In the genomic region with DNA sequence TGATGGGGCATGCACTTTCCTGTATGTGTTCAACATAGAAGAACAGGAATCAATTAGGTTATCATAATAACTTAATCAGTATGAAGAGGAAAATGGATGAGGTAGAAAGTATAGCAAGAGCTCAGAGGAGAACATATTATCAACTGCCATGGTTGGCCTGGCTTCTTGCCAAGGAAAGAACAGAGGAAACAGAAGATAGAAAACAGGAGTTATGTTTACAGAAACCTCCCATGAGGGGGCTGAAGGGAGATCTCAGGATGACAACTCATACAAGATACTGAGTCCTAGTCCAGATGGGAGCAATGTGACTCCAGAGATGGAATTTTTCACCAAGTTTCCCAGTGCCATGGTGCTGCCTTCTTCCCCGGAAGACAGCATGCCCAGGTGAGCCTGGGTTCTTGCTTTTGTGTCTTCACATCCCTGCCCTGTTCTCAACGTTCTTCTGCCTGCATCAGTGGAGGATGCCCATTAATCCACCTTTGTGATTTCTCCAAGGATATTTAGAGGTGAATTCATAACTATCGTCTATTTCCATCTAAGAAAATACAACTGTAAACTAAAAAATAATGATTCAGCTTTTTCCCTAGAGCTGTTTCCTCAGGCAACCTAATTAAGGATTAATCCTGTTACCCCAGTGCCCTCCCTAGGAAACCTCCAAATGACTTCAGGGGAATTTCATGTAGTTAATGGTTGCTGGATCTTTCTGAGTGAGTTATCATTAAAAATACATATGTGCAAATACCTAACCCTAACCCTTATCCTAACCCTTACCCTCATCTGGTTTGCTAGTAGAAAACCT, we compare ENCODE assay signal across 1 cellular context.
TF ChIP-seq lines count a peak whose summit lies in the region.

No MANE protein-coding gene starts in this region.

TF ChIP-seq in HepG2, 621 proteins besides CTCF, POLR2A, EP300 and RAD21:
- TF ChIP-seq, protein P1, sequence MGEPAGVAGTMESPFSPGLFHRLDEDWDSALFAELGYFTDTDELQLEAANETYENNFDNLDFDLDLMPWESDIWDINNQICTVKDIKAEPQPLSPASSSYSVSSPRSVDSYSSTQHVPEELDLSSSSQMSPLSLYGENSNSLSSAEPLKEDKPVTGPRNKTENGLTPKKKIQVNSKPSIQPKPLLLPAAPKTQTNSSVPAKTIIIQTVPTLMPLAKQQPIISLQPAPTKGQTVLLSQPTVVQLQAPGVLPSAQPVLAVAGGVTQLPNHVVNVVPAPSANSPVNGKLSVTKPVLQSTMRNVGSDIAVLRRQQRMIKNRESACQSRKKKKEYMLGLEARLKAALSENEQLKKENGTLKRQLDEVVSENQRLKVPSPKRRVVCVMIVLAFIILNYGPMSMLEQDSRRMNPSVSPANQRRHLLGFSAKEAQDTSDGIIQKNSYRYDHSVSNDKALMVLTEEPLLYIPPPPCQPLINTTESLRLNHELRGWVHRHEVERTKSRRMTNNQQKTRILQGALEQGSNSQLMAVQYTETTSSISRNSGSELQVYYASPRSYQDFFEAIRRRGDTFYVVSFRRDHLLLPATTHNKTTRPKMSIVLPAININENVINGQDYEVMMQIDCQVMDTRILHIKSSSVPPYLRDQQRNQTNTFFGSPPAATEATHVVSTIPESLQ (CRISPR knock-in tag; conservative IDR thresholded peaks at IDR 0.05): no peak
- no peak for TF ChIP-seq ZNF788 (CRISPR knock-in tag; IDR thresholded peaks at IDR 0.05; ENCODE audit: borderline replicate concordance)
- TF ChIP-seq, protein P2, sequence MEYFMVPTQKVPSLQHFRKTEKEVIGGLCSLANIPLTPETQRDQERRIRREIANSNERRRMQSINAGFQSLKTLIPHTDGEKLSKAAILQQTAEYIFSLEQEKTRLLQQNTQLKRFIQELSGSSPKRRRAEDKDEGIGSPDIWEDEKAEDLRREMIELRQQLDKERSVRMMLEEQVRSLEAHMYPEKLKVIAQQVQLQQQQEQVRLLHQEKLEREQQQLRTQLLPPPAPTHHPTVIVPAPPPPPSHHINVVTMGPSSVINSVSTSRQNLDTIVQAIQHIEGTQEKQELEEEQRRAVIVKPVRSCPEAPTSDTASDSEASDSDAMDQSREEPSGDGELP (IDR thresholded peaks at IDR 0.05; ENCODE audit: borderline replicate concordance, low read depth): no peak
- TF ChIP-seq, protein P3, sequence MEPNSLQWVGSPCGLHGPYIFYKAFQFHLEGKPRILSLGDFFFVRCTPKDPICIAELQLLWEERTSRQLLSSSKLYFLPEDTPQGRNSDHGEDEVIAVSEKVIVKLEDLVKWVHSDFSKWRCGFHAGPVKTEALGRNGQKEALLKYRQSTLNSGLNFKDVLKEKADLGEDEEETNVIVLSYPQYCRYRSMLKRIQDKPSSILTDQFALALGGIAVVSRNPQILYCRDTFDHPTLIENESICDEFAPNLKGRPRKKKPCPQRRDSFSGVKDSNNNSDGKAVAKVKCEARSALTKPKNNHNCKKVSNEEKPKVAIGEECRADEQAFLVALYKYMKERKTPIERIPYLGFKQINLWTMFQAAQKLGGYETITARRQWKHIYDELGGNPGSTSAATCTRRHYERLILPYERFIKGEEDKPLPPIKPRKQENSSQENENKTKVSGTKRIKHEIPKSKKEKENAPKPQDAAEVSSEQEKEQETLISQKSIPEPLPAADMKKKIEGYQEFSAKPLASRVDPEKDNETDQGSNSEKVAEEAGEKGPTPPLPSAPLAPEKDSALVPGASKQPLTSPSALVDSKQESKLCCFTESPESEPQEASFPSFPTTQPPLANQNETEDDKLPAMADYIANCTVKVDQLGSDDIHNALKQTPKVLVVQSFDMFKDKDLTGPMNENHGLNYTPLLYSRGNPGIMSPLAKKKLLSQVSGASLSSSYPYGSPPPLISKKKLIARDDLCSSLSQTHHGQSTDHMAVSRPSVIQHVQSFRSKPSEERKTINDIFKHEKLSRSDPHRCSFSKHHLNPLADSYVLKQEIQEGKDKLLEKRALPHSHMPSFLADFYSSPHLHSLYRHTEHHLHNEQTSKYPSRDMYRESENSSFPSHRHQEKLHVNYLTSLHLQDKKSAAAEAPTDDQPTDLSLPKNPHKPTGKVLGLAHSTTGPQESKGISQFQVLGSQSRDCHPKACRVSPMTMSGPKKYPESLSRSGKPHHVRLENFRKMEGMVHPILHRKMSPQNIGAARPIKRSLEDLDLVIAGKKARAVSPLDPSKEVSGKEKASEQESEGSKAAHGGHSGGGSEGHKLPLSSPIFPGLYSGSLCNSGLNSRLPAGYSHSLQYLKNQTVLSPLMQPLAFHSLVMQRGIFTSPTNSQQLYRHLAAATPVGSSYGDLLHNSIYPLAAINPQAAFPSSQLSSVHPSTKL (CRISPR knock-in tag; IDR thresholded peaks at IDR 0.05): peak; percentile 45; the same call in 1 of the 2 replicates
- peak; percentile 36; the same call in 1 of the 2 replicates for TF ChIP-seq SAP130 (CRISPR knock-in tag; IDR thresholded peaks at IDR 0.05; ENCODE audit: low read depth)
- no peak for TF ChIP-seq ZBTB38 (CRISPR knock-in tag; IDR thresholded peaks at IDR 0.05)
- TF ChIP-seq ATAD3A (CRISPR knock-in tag; IDR thresholded peaks at IDR 0.05): no peak
- TF ChIP-seq SALL1 (CRISPR knock-in tag; IDR thresholded peaks at IDR 0.05): peak; percentile 22; the same call in 1 of the 2 replicates
- TF ChIP-seq FOXA3 (CRISPR knock-in tag; IDR thresholded peaks at IDR 0.05): peak; percentile 30; the same call in 1 of the 2 replicates
- TF ChIP-seq, protein P4, sequence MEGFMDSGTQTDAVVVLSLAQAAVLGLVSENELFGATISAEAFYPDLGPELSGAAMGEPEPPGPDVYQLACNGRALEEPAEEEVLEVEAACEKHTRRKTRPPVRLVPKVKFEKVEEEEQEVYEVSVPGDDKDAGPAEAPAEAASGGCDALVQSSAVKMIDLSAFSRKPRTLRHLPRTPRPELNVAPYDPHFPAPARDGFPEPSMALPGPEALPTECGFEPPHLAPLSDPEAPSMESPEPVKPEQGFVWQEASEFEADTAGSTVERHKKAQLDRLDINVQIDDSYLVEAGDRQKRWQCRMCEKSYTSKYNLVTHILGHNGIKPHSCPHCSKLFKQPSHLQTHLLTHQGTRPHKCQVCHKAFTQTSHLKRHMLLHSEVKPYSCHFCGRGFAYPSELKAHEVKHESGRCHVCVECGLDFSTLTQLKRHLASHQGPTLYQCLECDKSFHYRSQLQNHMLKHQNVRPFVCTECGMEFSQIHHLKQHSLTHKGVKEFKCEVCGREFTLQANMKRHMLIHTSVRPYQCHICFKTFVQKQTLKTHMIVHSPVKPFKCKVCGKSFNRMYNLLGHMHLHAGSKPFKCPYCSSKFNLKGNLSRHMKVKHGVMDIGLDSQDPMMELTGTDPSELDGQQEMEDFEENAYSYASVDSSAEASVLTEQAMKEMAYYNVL (CRISPR knock-in tag; IDR thresholded peaks at IDR 0.05; ENCODE audit: borderline replicate concordance): 0 out of 2 replicates have a peak, but pooled peaks have one; percentile 40
- no peak for TF ChIP-seq KDM6A (CRISPR knock-in tag; IDR thresholded peaks at IDR 0.05; ENCODE audit: low read depth)
- 0 out of 2 replicates have a peak, but pooled peaks have one; percentile 8 for TF ChIP-seq ZNF644 (CRISPR knock-in tag; IDR thresholded peaks at IDR 0.05; ENCODE audit: low read depth)
- TF ChIP-seq MAFK (conservative IDR thresholded peaks at IDR 0.05 in 1 of 2, IDR thresholded peaks at IDR 0.05 in 1 of 2; ENCODE audit: low read length in 2 of 2): 0 out of 4 replicates have a peak, but pooled peaks of 1 of the 2 experiments have one; percentile 8
- TF ChIP-seq HMG20A (CRISPR knock-in tag; IDR thresholded peaks at IDR 0.05; ENCODE audit: borderline replicate concordance): peak; percentile 54; the same call in 1 of the 2 replicates
